ENCODE assay signal across 20 cellular contexts in the genomic region with DNA sequence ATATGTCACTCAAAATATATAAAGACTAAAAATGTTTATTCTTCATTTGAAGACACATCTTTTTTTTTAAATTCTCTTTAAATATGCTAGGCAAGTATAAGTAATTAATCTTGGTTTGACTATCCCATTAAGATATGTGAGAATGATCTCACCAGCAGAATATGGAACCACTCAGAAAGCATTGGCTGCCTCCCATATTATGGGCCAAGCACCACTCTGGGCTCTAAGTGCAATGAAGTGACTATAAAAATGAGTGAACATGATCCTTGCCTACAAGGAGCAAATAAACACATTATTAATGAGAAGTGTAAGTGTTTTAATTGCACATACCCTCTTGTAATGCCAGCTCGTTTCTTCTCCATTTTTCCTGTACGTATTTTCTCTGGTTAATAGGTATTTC.
DNase-seq lines count a peak whose midpoint lies in the region; ATAC-seq and TF ChIP-seq lines count a peak whose summit lies in the region.
"Had no signal": no experiment of that assay in that cellular context is flagged by ENCODE, and none has a peak within 500 bp of the region (broad histone marks: within the 10 kb centered on the region; RNA-seq: fewer than 3 reads in every experiment).

No MANE protein-coding gene starts in this region.

- ATAC-seq in lung (ENCODE audit: insufficient read depth, low FRiP score) (no peak), SK-N-SH treated with all-trans-retinoic acid at 6 μM for 48 hours (no peak)
- ATAC-seq: activated T-cell treated with anti-CD3 and anti-CD28 coated beads, Interleukin-2, amount 50 U/mL, for 4 hours had no signal

- 76 to 77% methylated on average over 2 of the region's 2 CpGs for WGBS in lung, 2 donors

- H3K27ac ChIP-seq in lung (ENCODE audit: low read depth in 1 of 2, low read length in 1 of 2) = no peak overlapping the region
- H3K27ac ChIP-seq: brain microvascular endothelial cell, Peyer's patch had no signal

- DNase-seq in NCI-H748 (lab: John Stamatoyannopoulos, UW; ENCODE audit: unreplicated experiment) (peak; percentile 20), NCI-H748 treated with DMSO at 0.1 percent for 48 hours (lab: John Stamatoyannopoulos, UW) (no peak), NCI-H128 (lab: John Stamatoyannopoulos, UW; ENCODE audit: unreplicated experiment) (peak; percentile 91), NCI-H2196 treated with DMSO at 0.1 percent for 48 hours (lab: John Stamatoyannopoulos, UW; ENCODE audit: unreplicated experiment) (peak; percentile 81), lung (ENCODE audit: low spot score) (peak; percentile 51), T1000 (lab: John Stamatoyannopoulos, UW) (no peak), G401 (ENCODE audit: low spot score) (no peak)
- DNase-seq: 8988T; activated CD8-positive, alpha-beta memory T cell treated with anti-CD3 and anti-CD28 coated beads for 24 hours; activated T-cell treated with anti-CD3 and anti-CD28 coated beads, Interleukin-2, amount 50 U/mL, for 4 hours; AML-193; brain microvascular endothelial cell; CD4-positive, alpha-beta memory T cell; H9; kidney glomerular epithelial cell; naive B cell; nucleus accumbens; Peyer's patch; SIG-M5 had no signal

- H3K4me3 ChIP-seq in lung = no peak overlapping the region
- H3K4me3 ChIP-seq: Peyer's patch had no signal

- no peaks in the 10 kb centered on the region for H3K36me3 ChIP-seq in lung (ENCODE audit: control insufficient read depth in 2 of 2, insufficient read depth in 2 of 2, low read length in 2 of 2)
- H3K36me3 ChIP-seq: brain microvascular endothelial cell, Peyer's patch had no signal

- H3K4me1 ChIP-seq in lung (ENCODE audit: control insufficient read depth in 2 of 2, insufficient read depth in 2 of 2, low read length in 2 of 2) = peaks cover 0 to 2% of the 10 kb centered on the region in 2 donors
- H3K4me1 ChIP-seq: Peyer's patch had no signal

- no peaks in the 10 kb centered on the region for H3K9me3 ChIP-seq in lung (ENCODE audit: control insufficient read depth in 2 of 2, insufficient read depth in 1 of 2, low read length in 1 of 2)
- H3K9me3 ChIP-seq: Peyer's patch had no signal

- no peaks in the 10 kb centered on the region for H3K27me3 ChIP-seq in lung (ENCODE audit: control insufficient read depth, insufficient read depth)
- H3K27me3 ChIP-seq: brain microvascular endothelial cell, Peyer's patch had no signal

- in situ Hi-C loops in G401 (cut with HindIII; ENCODE audit: low sequenced_read_pairs) = no loop called here

- no peak for TF ChIP-seq CTCF in lung (IDR thresholded peaks at IDR 0.05; ENCODE audit: control extremely low read depth, extremely low read depth)

TF ChIP-seq in SK-N-SH treated with all-trans-retinoic acid at 6 μM for 48 hours, 23 proteins besides CTCF, POLR2A, EP300 and RAD21:
- TF ChIP-seq, protein P1, sequence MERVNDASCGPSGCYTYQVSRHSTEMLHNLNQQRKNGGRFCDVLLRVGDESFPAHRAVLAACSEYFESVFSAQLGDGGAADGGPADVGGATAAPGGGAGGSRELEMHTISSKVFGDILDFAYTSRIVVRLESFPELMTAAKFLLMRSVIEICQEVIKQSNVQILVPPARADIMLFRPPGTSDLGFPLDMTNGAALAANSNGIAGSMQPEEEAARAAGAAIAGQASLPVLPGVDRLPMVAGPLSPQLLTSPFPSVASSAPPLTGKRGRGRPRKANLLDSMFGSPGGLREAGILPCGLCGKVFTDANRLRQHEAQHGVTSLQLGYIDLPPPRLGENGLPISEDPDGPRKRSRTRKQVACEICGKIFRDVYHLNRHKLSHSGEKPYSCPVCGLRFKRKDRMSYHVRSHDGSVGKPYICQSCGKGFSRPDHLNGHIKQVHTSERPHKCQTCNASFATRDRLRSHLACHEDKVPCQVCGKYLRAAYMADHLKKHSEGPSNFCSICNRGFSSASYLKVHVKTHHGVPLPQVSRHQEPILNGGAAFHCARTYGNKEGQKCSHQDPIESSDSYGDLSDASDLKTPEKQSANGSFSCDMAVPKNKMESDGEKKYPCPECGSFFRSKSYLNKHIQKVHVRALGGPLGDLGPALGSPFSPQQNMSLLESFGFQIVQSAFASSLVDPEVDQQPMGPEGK (CRISPR knock-in tag; IDR thresholded peaks at IDR 0.05; ENCODE audit: borderline replicate concordance) = no peak
- TF ChIP-seq ARNTL (CRISPR knock-in tag; IDR thresholded peaks at IDR 0.05; ENCODE audit: borderline replicate concordance, low read depth) = no peak
- no peak for TF ChIP-seq GLIS3 (CRISPR knock-in tag; IDR thresholded peaks at IDR 0.05)
- no peak for TF ChIP-seq ZNF565 (CRISPR knock-in tag; conservative IDR thresholded peaks at IDR 0.05; ENCODE audit: low read depth)
- TF ChIP-seq ZFP3 (CRISPR knock-in tag; IDR thresholded peaks at IDR 0.05) = no peak
- TF ChIP-seq, protein P2, sequence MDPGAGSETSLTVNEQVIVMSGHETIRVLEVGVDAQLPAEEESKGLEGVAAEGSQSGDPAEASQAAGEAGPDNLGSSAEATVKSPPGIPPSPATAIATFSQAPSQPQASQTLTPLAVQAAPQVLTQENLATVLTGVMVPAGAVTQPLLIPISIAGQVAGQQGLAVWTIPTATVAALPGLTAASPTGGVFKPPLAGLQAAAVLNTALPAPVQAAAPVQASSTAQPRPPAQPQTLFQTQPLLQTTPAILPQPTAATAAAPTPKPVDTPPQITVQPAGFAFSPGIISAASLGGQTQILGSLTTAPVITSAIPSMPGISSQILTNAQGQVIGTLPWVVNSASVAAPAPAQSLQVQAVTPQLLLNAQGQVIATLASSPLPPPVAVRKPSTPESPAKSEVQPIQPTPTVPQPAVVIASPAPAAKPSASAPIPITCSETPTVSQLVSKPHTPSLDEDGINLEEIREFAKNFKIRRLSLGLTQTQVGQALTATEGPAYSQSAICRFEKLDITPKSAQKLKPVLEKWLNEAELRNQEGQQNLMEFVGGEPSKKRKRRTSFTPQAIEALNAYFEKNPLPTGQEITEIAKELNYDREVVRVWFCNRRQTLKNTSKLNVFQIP (CRISPR knock-in tag; IDR thresholded peaks at IDR 0.05; ENCODE audit: borderline replicate concordance, low read depth) = no peak
- TF ChIP-seq ZFP30 (CRISPR knock-in tag; IDR thresholded peaks at IDR 0.05) = no peak
- no peak for TF ChIP-seq ZNF8 (CRISPR knock-in tag; IDR thresholded peaks at IDR 0.05)
- TF ChIP-seq, protein P3, sequence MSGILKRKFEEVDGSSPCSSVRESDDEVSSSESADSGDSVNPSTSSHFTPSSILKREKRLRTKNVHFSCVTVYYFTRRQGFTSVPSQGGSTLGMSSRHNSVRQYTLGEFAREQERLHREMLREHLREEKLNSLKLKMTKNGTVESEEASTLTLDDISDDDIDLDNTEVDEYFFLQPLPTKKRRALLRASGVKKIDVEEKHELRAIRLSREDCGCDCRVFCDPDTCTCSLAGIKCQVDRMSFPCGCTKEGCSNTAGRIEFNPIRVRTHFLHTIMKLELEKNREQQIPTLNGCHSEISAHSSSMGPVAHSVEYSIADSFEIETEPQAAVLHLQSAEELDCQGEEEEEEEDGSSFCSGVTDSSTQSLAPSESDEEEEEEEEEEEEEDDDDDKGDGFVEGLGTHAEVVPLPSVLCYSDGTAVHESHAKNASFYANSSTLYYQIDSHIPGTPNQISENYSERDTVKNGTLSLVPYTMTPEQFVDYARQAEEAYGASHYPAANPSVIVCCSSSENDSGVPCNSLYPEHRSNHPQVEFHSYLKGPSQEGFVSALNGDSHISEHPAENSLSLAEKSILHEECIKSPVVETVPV (CRISPR knock-in tag; IDR thresholded peaks at IDR 0.05) = no peak

Comparison
In these comparisons a context has a peak if more than half of its experiments do, and no peak if none do; other contexts are left out.
1. DNase-seq: peak in NCI-H748 (single experiment), NCI-H128 (single experiment), NCI-H2196 treated with DMSO at 0.1 percent for 48 hours (single experiment) and lung (single experiment); none in NCI-H748 treated with DMSO at 0.1 percent for 48 hours (single experiment), T1000 (single experiment) and G401 (single experiment).